1 cellular context compared by ENCODE assay signal in genomic region chr11:690244-690643, GRCh38.
TF ChIP-seq lines count a peak whose summit lies in the region.

No MANE protein-coding gene starts in this region.

TF ChIP-seq in K562, 482 proteins besides CTCF, POLR2A, EP300 and RAD21:
- TF ChIP-seq HNRNPK (IDR thresholded peaks at IDR 0.05; ENCODE audit: low read depth, low read length, poor library complexity, severe bottlenecking), result peak; percentile 52
TF ChIP-seq in K562: peak in this region for 1; not testable (repeated sequence) for 481.
